Comparison of ENCODE assay signal across 1 cellular context in the genomic region with DNA sequence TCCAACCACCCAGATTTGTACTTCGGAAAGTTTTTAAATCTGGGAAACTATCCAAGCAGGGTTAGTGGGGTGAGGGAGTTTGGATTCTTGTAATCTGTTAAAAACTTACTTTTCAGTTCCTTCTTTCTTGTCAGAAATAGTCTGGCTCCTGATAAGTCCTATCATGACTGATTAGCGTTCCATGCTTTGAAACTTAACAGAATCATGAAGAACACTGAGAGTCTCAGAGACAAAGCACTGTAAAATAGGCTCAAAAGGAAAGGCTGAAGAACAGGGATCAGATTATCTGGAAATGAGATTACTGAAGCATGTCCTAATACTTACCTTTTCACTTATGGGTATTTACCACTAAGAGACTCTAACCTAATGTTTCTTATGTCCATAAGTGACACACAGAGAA.
TF ChIP-seq lines count a peak whose summit lies in the region.

No MANE protein-coding gene starts in this region.

TF ChIP-seq in SK-N-SH, 30 proteins besides CTCF, POLR2A, EP300 and RAD21 (continued from another document):
- TF ChIP-seq PBX3 (IDR thresholded peaks at IDR 0.05) (peak; percentile 78), NFIC (IDR thresholded peaks at IDR 0.05; ENCODE audit: borderline replicate concordance) (peak; percentile 17; the same call in 1 of the 2 replicates), POLR2AphosphoS5 (IDR thresholded peaks at IDR 0.05; ENCODE audit: low read depth, low read length) (peak; percentile 27; the same call in 1 of the 2 replicates), TCF12 (IDR thresholded peaks at IDR 0.05) (peak; percentile 86)
